29 cellular contexts compared by ENCODE assay signal in genomic region chr9:137558127-137558526, GRCh38.
"Had no signal": no experiment of that assay in that cellular context is flagged by ENCODE, and none has a peak within 500 bp of the region (broad histone marks: within the 10 kb centered on the region; RNA-seq: fewer than 3 reads in every experiment).

No MANE protein-coding gene starts in this region.

- H3K36me3 ChIP-seq: uterus had no signal

- H3K27ac ChIP-seq: stomach, suprapubic skin, testis, thoracic aorta, thyroid gland, tibial artery, tibial nerve, transverse colon, upper lobe of left lung, upper lobe of right lung, uterus, vagina had no signal

- ATAC-seq: stimulated activated effector memory CD8-positive, alpha-beta T cell treated with anti-CD3 and anti-CD28 coated beads, Interleukin-12 subunit alpha, Interleukin-12 subunit beta, amount 100 ng/mL, for 72 hours; stimulated activated memory B cell treated with anti-CD40 and anti-IgM and Interleukin-4, amounts not matched to agents 10 μg/mL and 1 μg/mL and 100 μg/mL, for 72 hours; stimulated activated naive B cell treated with anti-CD40 and anti-IgM and Interleukin-4, amounts not matched to agents 10 μg/mL and 1 μg/mL and 100 μg/mL, for 72 hours; stimulated activated naive CD8-positive, alpha-beta T cell treated with anti-CD3 and anti-CD28 coated beads, Interleukin-15, amount 100 ng/mL, for 72 hours; stimulated activated naive CD8-positive, alpha-beta T cell treated with anti-CD3 and anti-CD28 coated beads, Interleukin-15, Interleukin-2, amounts not matched to agents 100 U/mL and 50 U/mL, for 24 hours; upper lobe of right lung had no signal

- H3K4me3 Mint-ChIP-seq: stimulated activated effector memory CD8-positive, alpha-beta T cell treated with anti-CD3 and anti-CD28 coated beads, Interleukin-12 subunit alpha, Interleukin-12 subunit beta, amount 100 ng/mL, for 72 hours; stimulated activated memory B cell treated with anti-CD40 and anti-IgM and Interleukin-4, amounts not matched to agents 10 μg/mL and 1 μg/mL and 100 μg/mL, for 72 hours; stimulated activated naive B cell treated with anti-CD40 and anti-IgM and Interleukin-4, amounts not matched to agents 10 μg/mL and 1 μg/mL and 100 μg/mL, for 72 hours; stimulated activated naive CD8-positive, alpha-beta T cell treated with anti-CD3 and anti-CD28 coated beads, Interleukin-15, amount 100 ng/mL, for 72 hours; stimulated activated naive CD8-positive, alpha-beta T cell treated with anti-CD3 and anti-CD28 coated beads, Interleukin-15, Interleukin-2, amounts not matched to agents 100 ng/mL and 50 ng/mL, for 24 hours; type B pancreatic cell had no signal

- H3K27ac Mint-ChIP-seq: stimulated activated effector memory CD8-positive, alpha-beta T cell treated with anti-CD3 and anti-CD28 coated beads, Interleukin-12 subunit alpha, Interleukin-12 subunit beta, amount 100 ng/mL, for 72 hours; stimulated activated memory B cell treated with anti-CD40 and anti-IgM and Interleukin-4, amounts not matched to agents 10 μg/mL and 1 μg/mL and 100 μg/mL, for 72 hours; stimulated activated naive B cell treated with anti-CD40 and anti-IgM and Interleukin-4, amounts not matched to agents 10 μg/mL and 1 μg/mL and 100 μg/mL, for 72 hours; stimulated activated naive CD8-positive, alpha-beta T cell treated with anti-CD3 and anti-CD28 coated beads, Interleukin-15, amount 100 ng/mL, for 72 hours; stimulated activated naive CD8-positive, alpha-beta T cell treated with anti-CD3 and anti-CD28 coated beads, Interleukin-15, Interleukin-2, amounts not matched to agents 100 ng/mL and 50 ng/mL, for 24 hours; type B pancreatic cell had no signal

- H3K9me3 ChIP-seq: stomach, suprapubic skin, testis, thoracic aorta, thyroid gland, tibial artery, tibial nerve, transverse colon, upper lobe of left lung, upper lobe of right lung, uterus, vagina had no signal

- H3K4me3 ChIP-seq: stomach, suprapubic skin, testis, thoracic aorta, thyroid gland, tibial artery, tibial nerve, transverse colon, upper lobe of left lung, upper lobe of right lung, uterus, vagina had no signal

- H3K9me3 Mint-ChIP-seq: stimulated activated effector memory CD8-positive, alpha-beta T cell treated with anti-CD3 and anti-CD28 coated beads, Interleukin-12 subunit alpha, Interleukin-12 subunit beta, amount 100 ng/mL, for 72 hours; stimulated activated memory B cell treated with anti-CD40 and anti-IgM and Interleukin-4, amounts not matched to agents 10 μg/mL and 1 μg/mL and 100 μg/mL, for 72 hours; stimulated activated naive B cell treated with anti-CD40 and anti-IgM and Interleukin-4, amounts not matched to agents 10 μg/mL and 1 μg/mL and 100 μg/mL, for 72 hours; stimulated activated naive CD8-positive, alpha-beta T cell treated with anti-CD3 and anti-CD28 coated beads, Interleukin-15, amount 100 ng/mL, for 72 hours; stimulated activated naive CD8-positive, alpha-beta T cell treated with anti-CD3 and anti-CD28 coated beads, Interleukin-15, Interleukin-2, amounts not matched to agents 100 ng/mL and 50 ng/mL, for 24 hours; type B pancreatic cell had no signal

- H3K27me3 Mint-ChIP-seq: stimulated activated memory B cell treated with anti-CD40 and anti-IgM and Interleukin-4, amounts not matched to agents 10 μg/mL and 1 μg/mL and 100 μg/mL, for 72 hours; stimulated activated naive B cell treated with anti-CD40 and anti-IgM and Interleukin-4, amounts not matched to agents 10 μg/mL and 1 μg/mL and 100 μg/mL, for 72 hours; stimulated activated naive CD8-positive, alpha-beta T cell treated with anti-CD3 and anti-CD28 coated beads, Interleukin-15, amount 100 ng/mL, for 72 hours; stimulated activated naive CD8-positive, alpha-beta T cell treated with anti-CD3 and anti-CD28 coated beads, Interleukin-15, Interleukin-2, amounts not matched to agents 100 ng/mL and 50 ng/mL, for 24 hours; type B pancreatic cell had no signal

- DNase-seq: stimulated activated CD4-positive, alpha-beta T cell treated with anti-CD3 and anti-CD28 coated beads, Interleukin-2, amount 100 ng/mL, for 48 hours; stimulated activated CD4-positive, alpha-beta T cell treated with anti-CD3 and anti-CD28 coated beads, Interleukin-4, amount 100 ng/mL, for 1 hour; stimulated activated CD4-positive, alpha-beta T cell treated with anti-CD3 and anti-CD28 coated beads, Interleukin-4, amount 100 ng/mL, for 24 hours; stimulated activated CD4-positive, alpha-beta T cell treated with anti-CD3 and anti-CD28 coated beads, Interleukin-4, amount 100 ng/mL, for 4 hours; stimulated activated CD8-positive, alpha-beta memory T cell treated with anti-CD3 and anti-CD28 coated beads, Interleukin-4, amount 100 ng/mL, for 48 hours; stimulated activated naive B cell treated with anti-CD40 and anti-IgM and Interleukin-4, amounts not matched to agents 10 μg/mL and 1 μg/mL and 100 μg/mL, for 72 hours; stimulated activated naive CD4-positive, alpha-beta T cell; stimulated activated naive CD4-positive, alpha-beta T cell treated with Interleukin-2 at 50 U/mL for 16 hours; stimulated activated naive CD8-positive, alpha-beta T cell treated with anti-CD3 and anti-CD28 coated beads, Interleukin-15, amount 100 ng/mL, for 72 hours; stimulated activated naive CD8-positive, alpha-beta T cell treated with anti-CD3 and anti-CD28 coated beads, Interleukin-15, Interleukin-2, amounts not matched to agents 100 U/mL and 50 U/mL, for 24 hours; stomach; substantia nigra; testis; thyroid gland; tibial artery; transverse colon; trophoblast cell; upper lobe of left lung; upper lobe of right lung; uterus had no signal

- H3K4me1 ChIP-seq: suprapubic skin, testis, thyroid gland, tibial artery, upper lobe of left lung, upper lobe of right lung, uterus had no signal

- FAIRE-seq: urothelium cell line had no signal

- H3K4me1 Mint-ChIP-seq: stimulated activated memory B cell treated with anti-CD40 and anti-IgM and Interleukin-4, amounts not matched to agents 10 μg/mL and 1 μg/mL and 100 μg/mL, for 72 hours; stimulated activated naive B cell treated with anti-CD40 and anti-IgM and Interleukin-4, amounts not matched to agents 10 μg/mL and 1 μg/mL and 100 μg/mL, for 72 hours; stimulated activated naive CD8-positive, alpha-beta T cell treated with anti-CD3 and anti-CD28 coated beads, Interleukin-15, amount 100 ng/mL, for 72 hours had no signal

- H3K27me3 ChIP-seq: stomach, suprapubic skin, testis, thyroid gland, tibial artery, tibial nerve, transverse colon, upper lobe of left lung, upper lobe of right lung, uterus, vagina had no signal
